Comparison of ENCODE assay signal across 20 cellular contexts in genomic region chr10:104862-105565, GRCh38. TPM values are rescaled to one million over a fixed set of nuclear protein-coding genes. Genes with fewer than 3 reads are reported as not detected.
DNase-seq lines count a peak whose midpoint lies in the region; TF ChIP-seq lines count a peak whose summit lies in the region.
"Had no signal": no experiment of that assay in that cellular context is flagged by ENCODE, and none has a peak within 500 bp of the region (broad histone marks: within the 10 kb centered on the region; RNA-seq: fewer than 3 reads in every experiment).

No MANE protein-coding gene starts in this region.

- H3K4ac ChIP-seq in H9 (ENCODE audit: low read depth, low read length), result no peak overlapping the region

- no peak overlapping the region for H2BK12ac ChIP-seq in H9 (ENCODE audit: insufficient read length, low read depth, low read length)

- intact Hi-C loops in adrenal gland (cut with DNase I), result no loop called here

- no peaks in the 10 kb centered on the region for H3K23me2 ChIP-seq in H9 (ENCODE audit: insufficient read length, low read depth, low read length, poor library complexity, severe bottlenecking)

- H3K4me3 ChIP-seq in iPS-15b (ENCODE audit: low read depth, low read length) (peak overlapping the region; percentile 4), adrenal gland (no peak overlapping the region)
- H3K4me3 ChIP-seq: SJCRH30 had no signal

- H2BK5ac ChIP-seq in H9 (ENCODE audit: insufficient read length, low read length), result no peak overlapping the region

- H3K9me3 ChIP-seq in H9 (ENCODE audit: control insufficient read depth, low read depth, low read length) (no peaks in the 10 kb centered on the region), iPS-15b (ENCODE audit: control insufficient read depth, insufficient read depth, low read length) (no peaks in the 10 kb centered on the region), adrenal gland (replicated peaks in 1 of 3) (no peaks in the 10 kb centered on the region)
- H3K9me3 ChIP-seq: SJCRH30 had no signal

- no peak overlapping the region for H4K91ac ChIP-seq in H9 (ENCODE audit: insufficient read length, low read depth, low read length)

- no peaks in the 10 kb centered on the region for H3K79me2 ChIP-seq in H9 (ENCODE audit: insufficient read depth, low read length)

- no peaks in the 10 kb centered on the region for H3K79me1 ChIP-seq in H9 (ENCODE audit: insufficient read depth, low read depth, low read length, poor library complexity, severe bottlenecking)

- H2BK15ac ChIP-seq in H9 (ENCODE audit: low read depth, low read length), result no peak overlapping the region

- DNase-seq in NCI-H2171 treated with DMSO at 0.1 percent for 48 hours (lab: John Stamatoyannopoulos, UW), result peak; percentile 25
- no peak for DNase-seq in NCI-H2171 (lab: John Stamatoyannopoulos, UW)
- DNase-seq in H9, result peak; percentile 75
- peak; percentile 82 for DNase-seq in RPMI8226
- no peak for DNase-seq in adrenal gland
- DNase-seq in foreskin melanocyte, result no peak
- DNase-seq in NCI-H526 treated with DMSO at 0.1 percent for 48 hours (lab: John Stamatoyannopoulos, UW), result no peak
- DNase-seq: 8988T; CD4-positive, alpha-beta memory T cell; GOT3; KG1; MV-4-11; NCI-H187; NCI-H524; NK-92 treated with Interleukin-12 subunit alpha and Interleukin-12 subunit beta, amount 100 ng/mL, for 24 hours; SJCRH30 had no signal

- no peak overlapping the region for H2AFZ ChIP-seq in H9 (ENCODE audit: low read length)

- H3K27me3 ChIP-seq in H9 (ENCODE audit: insufficient read depth, low read length) (no peaks in the 10 kb centered on the region), iPS-15b (ENCODE audit: control insufficient read depth, insufficient read depth, low read length) (no peaks in the 10 kb centered on the region), adrenal gland (no peaks in the 10 kb centered on the region)
- H3K27me3 ChIP-seq: BLaER1 treated with 17β-estradiol and CSF1 and Interleukin-3, amounts not matched to agents 10 nM and 100 nM; SJCRH30 had no signal

- no peak overlapping the region for H3K4me2 ChIP-seq in H9 (ENCODE audit: insufficient read depth, insufficient read length, low read length)
- H3K4me2 ChIP-seq: BLaER1 treated with 17β-estradiol and CSF1 and Interleukin-3, amounts not matched to agents 10 nM and 100 nM had no signal

- H3K9ac ChIP-seq in H9 (ENCODE audit: extremely low read depth, insufficient read length, low read length) (no peak overlapping the region), iPS-15b (ENCODE audit: low read depth, low read length) (no peak overlapping the region)
- H3K9ac ChIP-seq: BLaER1 treated with 17β-estradiol and CSF1 and Interleukin-3, amounts not matched to agents 10 nM and 100 nM had no signal

- no peak overlapping the region for H3K23ac ChIP-seq in H9 (ENCODE audit: insufficient read length, low read depth, low read length)

- H4K20me1 ChIP-seq in H9 (ENCODE audit: control insufficient read depth, insufficient read depth, insufficient read length), result no peaks in the 10 kb centered on the region
- H4K20me1 ChIP-seq: BLaER1 treated with 17β-estradiol and CSF1 and Interleukin-3, amounts not matched to agents 10 nM and 100 nM had no signal

- H4K5ac ChIP-seq in H9 (ENCODE audit: insufficient read length, low read depth, low read length), result no peak overlapping the region

- TF ChIP-seq POLR2A in adrenal gland (IDR thresholded peaks at IDR 0.05), result no peak

- H3K4me3 Mint-ChIP-seq in H9, result no peak overlapping the region
- H3K4me3 Mint-ChIP-seq: CD4-positive, alpha-beta memory T cell had no signal

- peaks cover 2 to 39% of the 10 kb centered on the region in 2 experiments; a peak in 3 of 5 replicates for H3K9me3 Mint-ChIP-seq in H9
- H3K9me3 Mint-ChIP-seq: CD4-positive, alpha-beta memory T cell had no signal

- no peak overlapping the region for H2BK20ac ChIP-seq in H9 (ENCODE audit: low read depth, low read length, poor library complexity, severe bottlenecking)

- H3K36me3 Mint-ChIP-seq in H9 (ENCODE audit: insufficient read depth in 1 of 3, low read depth in 3 of 3), result no peaks in the 10 kb centered on the region
- H3K36me3 Mint-ChIP-seq: CD4-positive, alpha-beta memory T cell had no signal

- H3K36me3 ChIP-seq in iPS-15b (ENCODE audit: control insufficient read depth, insufficient read depth, low read length) (no peaks in the 10 kb centered on the region), adrenal gland (replicated peaks in 1 of 2) (no peaks in the 10 kb centered on the region)
- H3K36me3 ChIP-seq: BLaER1 treated with 17β-estradiol and CSF1 and Interleukin-3, amounts not matched to agents 10 nM and 100 nM; SJCRH30 had no signal

- no peak for TF ChIP-seq CTCF in H9 (conservative IDR thresholded peaks at IDR 0.05)
- no peak for TF ChIP-seq CTCF in adrenal gland (IDR thresholded peaks at IDR 0.05)

- H3K4me1 Mint-ChIP-seq in H9, result no peaks in the 10 kb centered on the region

- no peak overlapping the region for H3K18ac ChIP-seq in H9 (ENCODE audit: insufficient read length, low read depth, low read length)

- H3K4me1 ChIP-seq in H9 (ENCODE audit: insufficient read depth, low read length), result no peaks in the 10 kb centered on the region
- H3K4me1 ChIP-seq in iPS-15b (ENCODE audit: control insufficient read depth, insufficient read depth, low read length), result no peaks in the 10 kb centered on the region
- H3K4me1 ChIP-seq in adrenal gland (replicated peaks in 1 of 2), result no peaks in the 10 kb centered on the region
- H3K4me1 ChIP-seq: SJCRH30 had no signal

- H3K56ac ChIP-seq in H9 (ENCODE audit: insufficient read length, low read depth, low read length), result no peak overlapping the region

- H3T11ph ChIP-seq in H9 (ENCODE audit: low read length), result no peak overlapping the region

- no peak overlapping the region for H2BK120ac ChIP-seq in H9 (ENCODE audit: low read depth, low read length, poor library complexity, severe bottlenecking)

- H4K8ac ChIP-seq in H9 (replicated peaks; ENCODE audit: insufficient read length, low read depth, low read length), result no peak overlapping the region

- peaks cover 2% of the 10 kb centered on the region for H3K27me3 Mint-ChIP-seq in H9 (ENCODE audit: low read depth)

- H2AK5ac ChIP-seq in H9 (ENCODE audit: insufficient read length, low read length), result no peak overlapping the region

- no peak overlapping the region for H3K14ac ChIP-seq in H9 (ENCODE audit: insufficient read depth, low read length)

- H3K27ac ChIP-seq in H9 (ENCODE audit: insufficient read length, low read depth, low read length), result no peak overlapping the region
- no peak overlapping the region for H3K27ac ChIP-seq in adrenal gland
- H3K27ac ChIP-seq: BLaER1 treated with 17β-estradiol and CSF1 and Interleukin-3, amounts not matched to agents 10 nM and 100 nM; SJCRH30 had no signal

- H3K27ac Mint-ChIP-seq in H9, result no peak overlapping the region

- WGBS in H9 (ENCODE audit: extremely low coverage, insufficient read length, low lambda C conversion rate), result no CpG with 5 or more reads among the region's 16 CpGs
- 86 to 100% (median 90%) methylated on average over 4 to 16 of the region's 16 CpGs for WGBS in adrenal gland, 4 donors

RNA-seq across cellular contexts. Expression of gene ZMYND11, which starts 30.2 kb away (rescaled TPM):
- total RNA-seq in H9 (2021) (31.9 and 33.7 TPM in 2 replicates), adrenal gland (100 to 1,000 TPM in 1 of 8 donors, 10 to 100 TPM in 7; 39.5 to 153 (median 64.2) TPM)
- polyA plus RNA-seq in adrenal gland, result 10 to 100 TPM; 23.6 to 82.4 (median 26.3) TPM

RNA-seq across cellular contexts. Expression of gene TUBB8, which starts 55.9 kb away (rescaled TPM):
- total RNA-seq in H9 (2021) (0.22 and 0.57 TPM in 2 replicates), adrenal gland (under 1 TPM in 1 of 8 donors, not detected in 7; 0.18 TPM)
- under 1 TPM in 2 of 3 donors, not detected in 1; 0.10 to 0.72 TPM for polyA plus RNA-seq in adrenal gland
- total RNA-seq: CD4-positive, alpha-beta memory T cell; Daoy; HT1080; SJCRH30 had no signal
- polyA plus RNA-seq: CD4-positive, alpha-beta memory T cell had no signal

Comparison
In these comparisons a context has a peak if more than half of its experiments do, and no peak if none do; other contexts are left out.
1. DNase-seq: peak in NCI-H2171 treated with DMSO at 0.1 percent for 48 hours (single experiment), H9 (single experiment) and RPMI8226 (single experiment); none in NCI-H2171 (single experiment), adrenal gland (0 of 7), foreskin melanocyte (single experiment) and NCI-H526 treated with DMSO at 0.1 percent for 48 hours (single experiment).